ENCODE assay signal across 19 cellular contexts in genomic region chr11:3002346-3002745, GRCh38. TPM values are rescaled to one million over a fixed set of nuclear protein-coding genes. Genes with fewer than 3 reads are reported as not detected.
DNase-seq lines count a peak whose midpoint lies in the region; ATAC-seq and TF ChIP-seq lines count a peak whose summit lies in the region.
"Had no signal": no experiment of that assay in that cellular context is flagged by ENCODE, and none has a peak within 500 bp of the region (broad histone marks: within the 10 kb centered on the region; RNA-seq: fewer than 3 reads in every experiment).

No MANE protein-coding gene starts in this region.

- H3K36me3 Mint-ChIP-seq in H9 (ENCODE audit: insufficient read depth in 1 of 3, low read depth in 3 of 3) = peaks cover 44 to 72% (median 57%) of the 10 kb centered on the region in 3 experiments; a peak in 6 of 7 replicates

- H3K79me1 ChIP-seq in H9 (ENCODE audit: insufficient read depth, low read depth, low read length, poor library complexity, severe bottlenecking) (no peaks in the 10 kb centered on the region), mesendoderm (ENCODE audit: low read length) (no peaks in the 10 kb centered on the region)

- no peak for ATAC-seq in PC-3
- ATAC-seq: naive thymus-derived CD8-positive, alpha-beta T cell had no signal

- H3K79me2 ChIP-seq in PC-3 (ENCODE audit: low read length) (no peaks in the 10 kb centered on the region), H9 (ENCODE audit: insufficient read depth, low read length) (no peaks in the 10 kb centered on the region), mesendoderm (ENCODE audit: control insufficient read depth, insufficient read depth, low read length) (no peaks in the 10 kb centered on the region)

- POLR2A ChIA-PET in PC-3 (lab: Charles Lee; ENCODE audit: unreplicated experiment) = no interaction called here

- H2BK15ac ChIP-seq in H9 (ENCODE audit: low read depth, low read length) (no peak overlapping the region), mesendoderm (replicated peaks; ENCODE audit: low read depth) (no peak overlapping the region)

- CTCF ChIA-PET in PC-3 (lab: Charles Lee) = no interaction called here

- H3K9me3 ChIP-seq in esophagus squamous epithelium (no peaks in the 10 kb centered on the region), PC-3 (ENCODE audit: low read length) (no peaks in the 10 kb centered on the region), H9 (ENCODE audit: control insufficient read depth, low read depth, low read length) (no peaks in the 10 kb centered on the region)
- H3K9me3 ChIP-seq: ascending aorta, transverse colon had no signal

- no peak overlapping the region for H2BK12ac ChIP-seq in H9 (ENCODE audit: insufficient read length, low read depth, low read length)

- no peak overlapping the region for H4K91ac ChIP-seq in H9 (ENCODE audit: insufficient read length, low read depth, low read length)

- no peaks in the 10 kb centered on the region for H3F3A ChIP-seq in PC-3 (ENCODE audit: low read length, unreplicated experiment)

- H3K27ac ChIP-seq in esophagus squamous epithelium (peak overlapping the region in 3 of 4 donors; percentile 80 to 88 (median 84)), temporal lobe (ENCODE audit: low read depth, low read length) (peak overlapping the region; percentile 100), PC-3 (ENCODE audit: low read length) (no peak overlapping the region), H9 (ENCODE audit: insufficient read length, low read depth, low read length) (no peak overlapping the region), mesendoderm (ENCODE audit: low read depth, low read length) (no peak overlapping the region)
- H3K27ac ChIP-seq: KMS-11 had no signal

- H3T11ph ChIP-seq in H9 (ENCODE audit: low read length) = no peak overlapping the region

- no peaks in the 10 kb centered on the region for H3K27me3 Mint-ChIP-seq in H9 (ENCODE audit: low read depth)
- H3K27me3 Mint-ChIP-seq: CD4-positive, CD25-positive, alpha-beta regulatory T cell; naive thymus-derived CD8-positive, alpha-beta T cell; progenitor cell of endocrine pancreas had no signal

- no peak overlapping the region for H3K56ac ChIP-seq in H9 (ENCODE audit: insufficient read length, low read depth, low read length)
- no peak overlapping the region for H3K56ac ChIP-seq in mesendoderm (ENCODE audit: low read length)

- H3K4ac ChIP-seq in H9 (ENCODE audit: low read depth, low read length) = no peak overlapping the region
- H3K4ac ChIP-seq in mesendoderm (ENCODE audit: low read depth, low read length) = no peak overlapping the region

- H4K20me1 ChIP-seq in PC-3 (ENCODE audit: low read length) (no peaks in the 10 kb centered on the region), H9 (ENCODE audit: control insufficient read depth, insufficient read depth, insufficient read length) (no peaks in the 10 kb centered on the region)

- H2BK5ac ChIP-seq in H9 (ENCODE audit: insufficient read length, low read length) (no peak overlapping the region), mesendoderm (ENCODE audit: low read length) (no peak overlapping the region)

- H4K8ac ChIP-seq in H9 (replicated peaks; ENCODE audit: insufficient read length, low read depth, low read length) (no peak overlapping the region), mesendoderm (ENCODE audit: low read depth, low read length) (no peak overlapping the region)

- peaks cover 12 to 13% of the 10 kb centered on the region in 2 experiments for H3K4me1 Mint-ChIP-seq in H9

- H3K27me3 ChIP-seq in esophagus squamous epithelium = no peaks in the 10 kb centered on the region
- H3K27me3 ChIP-seq in PC-3 (ENCODE audit: low read length) = no peaks in the 10 kb centered on the region
- no peaks in the 10 kb centered on the region for H3K27me3 ChIP-seq in H9 (ENCODE audit: insufficient read depth, low read length)
- no peaks in the 10 kb centered on the region for H3K27me3 ChIP-seq in mesendoderm (ENCODE audit: insufficient read depth, low read length, poor library complexity)
- H3K27me3 ChIP-seq: ascending aorta, transverse colon had no signal

- H3K9me2 ChIP-seq in PC-3 (replicated peaks; ENCODE audit: low read length) = no peaks in the 10 kb centered on the region

- no peak overlapping the region for H3K14ac ChIP-seq in H9 (ENCODE audit: insufficient read depth, low read length)

- no peak overlapping the region for H3K4me3 Mint-ChIP-seq in H9
- H3K4me3 Mint-ChIP-seq: CD4-positive, CD25-positive, alpha-beta regulatory T cell had no signal

- no TSS peak for BruUV-seq in PC-3 (replicated peaks; lab: Mats Ljungman, UMichigan)

- H3K4me3 ChIP-seq in esophagus squamous epithelium = no peak overlapping the region
- no peak overlapping the region for H3K4me3 ChIP-seq in PC-3 (ENCODE audit: low read length)
- H3K4me3 ChIP-seq in mesendoderm (ENCODE audit: low read length) = no peak overlapping the region
- H3K4me3 ChIP-seq: ascending aorta, transverse colon had no signal

- TF ChIP-seq POLR2A in esophagus squamous epithelium (IDR thresholded peaks at IDR 0.05) = no peak

- no peaks in the 10 kb centered on the region for H3K9me3 Mint-ChIP-seq in H9
- H3K9me3 Mint-ChIP-seq: naive thymus-derived CD8-positive, alpha-beta T cell had no signal

- H2BK120ac ChIP-seq in H9 (ENCODE audit: low read depth, low read length, poor library complexity, severe bottlenecking) = no peak overlapping the region
- H2BK120ac ChIP-seq in mesendoderm (ENCODE audit: low read depth, low read length) = no peak overlapping the region

- H2AK5ac ChIP-seq in H9 (ENCODE audit: insufficient read length, low read length) (no peak overlapping the region), mesendoderm (ENCODE audit: low read length) (no peak overlapping the region)

- H2BK20ac ChIP-seq in H9 (ENCODE audit: low read depth, low read length, poor library complexity, severe bottlenecking) = no peak overlapping the region

- H3K23ac ChIP-seq in H9 (ENCODE audit: insufficient read length, low read depth, low read length) = no peak overlapping the region
- H3K23ac ChIP-seq in mesendoderm (ENCODE audit: low read length) = no peak overlapping the region

- H3K4me1 ChIP-seq in esophagus squamous epithelium (peaks cover 35 to 74% (median 47%) of the 10 kb centered on the region in 3 donors), PC-3 (ENCODE audit: insufficient read depth, low read length) (peaks cover 3% of the 10 kb centered on the region; the same call in 1 of the 2 replicates), H9 (ENCODE audit: insufficient read depth, low read length) (no peaks in the 10 kb centered on the region), mesendoderm (ENCODE audit: control insufficient read depth, low read depth, low read length) (no peaks in the 10 kb centered on the region)

- intact Hi-C loops in esophagus squamous epithelium (cut with DNase I) = no loop called here
- intact Hi-C loops in PC-3 (cut with micrococcal nuclease) = no loop called here

- H3K18ac ChIP-seq in H9 (ENCODE audit: insufficient read length, low read depth, low read length) (no peak overlapping the region), mesendoderm (ENCODE audit: low read length) (no peak overlapping the region)

- H4K5ac ChIP-seq in H9 (ENCODE audit: insufficient read length, low read depth, low read length) (no peak overlapping the region), mesendoderm (ENCODE audit: low read length) (no peak overlapping the region)

- DNase-seq in activated CD8-positive, alpha-beta memory T cell treated with anti-CD3 and anti-CD28 coated beads, Interleukin-2, amount 50 U/mL, for 4 hours = peak; percentile 6
- no peak for DNase-seq in activated CD8-positive, alpha-beta memory T cell treated with anti-CD3 and anti-CD28 coated beads for 24 hours
- DNase-seq in SKM-1 treated with dmso at 0.1 percent for 144 hours (lab: John Stamatoyannopoulos, UW; ENCODE audit: unreplicated experiment) (peak; percentile 48), esophagus squamous epithelium (lab: John Stamatoyannopoulos, UW) (no peak), PC-3 (no peak), H9 (no peak), mesendoderm (no peak)
- DNase-seq: activated gamma-delta T cell treated with Interleukin-2 at 50 U/mL for 16 hours; CD4-positive, CD25-positive, alpha-beta regulatory T cell; foreskin fibroblast; kidney; naive thymus-derived CD8-positive, alpha-beta T cell; NCI-H1417 treated with DMSO at 0.1 percent for 48 hours; NCI-H82; transverse colon had no signal

- H2AFZ ChIP-seq in PC-3 (ENCODE audit: low read length) (no peak overlapping the region), H9 (ENCODE audit: low read length) (no peak overlapping the region)

- H3K9ac ChIP-seq in PC-3 (ENCODE audit: low read length) (no peak overlapping the region), H9 (ENCODE audit: extremely low read depth, insufficient read length, low read length) (no peak overlapping the region), mesendoderm (ENCODE audit: low read length) (no peak overlapping the region)
- H3K9ac ChIP-seq: KMS-11 had no signal

- 86 to 89% methylated on average over 3 to 4 of the region's 5 CpGs for WGBS in esophagus squamous epithelium, 2 donors
- no CpG with 5 or more reads among the region's 5 CpGs for WGBS in H9 (ENCODE audit: extremely low coverage, insufficient read length, low lambda C conversion rate)
- no CpG with 5 or more reads among the region's 5 CpGs for WGBS in mesendoderm (ENCODE audit: extremely low coverage, insufficient coverage, low lambda C conversion rate)

- H3K4me2 ChIP-seq in PC-3 (ENCODE audit: low read length) = no peak overlapping the region
- no peak overlapping the region for H3K4me2 ChIP-seq in H9 (ENCODE audit: insufficient read depth, insufficient read length, low read length)
- no peak overlapping the region for H3K4me2 ChIP-seq in mesendoderm (ENCODE audit: low read length)
- H3K4me2 ChIP-seq: KMS-11 had no signal

- peaks cover 5 to 77% (median 8%) of the 10 kb centered on the region in 3 donors for H3K36me3 ChIP-seq in esophagus squamous epithelium
- H3K36me3 ChIP-seq in PC-3 (ENCODE audit: low read depth, low read length) = peaks cover 7% of the 10 kb centered on the region
- peaks cover 25% of the 10 kb centered on the region for H3K36me3 ChIP-seq in mesendoderm (ENCODE audit: control insufficient read depth, insufficient read depth, low read length)

- H3K23me2 ChIP-seq in H9 (ENCODE audit: insufficient read length, low read depth, low read length, poor library complexity, severe bottlenecking) = no peaks in the 10 kb centered on the region

- TF ChIP-seq CTCF in esophagus squamous epithelium (IDR thresholded peaks at IDR 0.05) = no peak
- TF ChIP-seq CTCF in PC-3 (conservative IDR thresholded peaks at IDR 0.05; ENCODE audit: low read depth, low read length) = no peak
- TF ChIP-seq CTCF in H9 (conservative IDR thresholded peaks at IDR 0.05) = no peak

- H3K27ac Mint-ChIP-seq in H9 = peak overlapping the region in 1 of 3 experiments; percentile 37; a peak in 1 of 7 replicates
- H3K27ac Mint-ChIP-seq: progenitor cell of endocrine pancreas had no signal

RNA-seq across cellular contexts. Expression of gene NAP1L4, which starts 10.2 kb away (rescaled TPM):
- total RNA-seq in esophagus squamous epithelium = 100 to 1,000 TPM; 108 to 140 (median 121) TPM
- 185 TPM for total RNA-seq in temporal lobe
- total RNA-seq in PC-3 (2014; rRNA removed) = 115 and 160 TPM in 2 replicates
- 212 and 217 TPM in 2 replicates for total RNA-seq in H9 (2021)
- 166 TPM for polyA plus RNA-seq in mesendoderm (2013, experiment 1 of 2)
- 172 TPM for polyA plus RNA-seq in mesendoderm (2013, experiment 2 of 2)

RNA-seq across cellular contexts. Expression of gene CARS1, which starts 54.9 kb away (rescaled TPM):
- total RNA-seq in esophagus squamous epithelium (10 to 100 TPM; 22.7 to 35.7 (median 28.4) TPM), temporal lobe (34.9 TPM), PC-3 (2014; rRNA removed) (39.7 and 43.7 TPM in 2 replicates), H9 (2021) (82.5 and 92.3 TPM in 2 replicates)
- 55.2 TPM for polyA plus RNA-seq in mesendoderm (2013, experiment 1 of 2)
- polyA plus RNA-seq in mesendoderm (2013, experiment 2 of 2) = 55.2 TPM

Comparison
In these comparisons a context has a peak if more than half of its experiments do, and no peak if none do; other contexts are left out.
1. DNase-seq: peak in activated CD8-positive, alpha-beta memory T cell treated with anti-CD3 and anti-CD28 coated beads, Interleukin-2, amount 50 U/mL, for 4 hours (single experiment) and SKM-1 treated with dmso at 0.1 percent for 144 hours (single experiment); none in activated CD8-positive, alpha-beta memory T cell treated with anti-CD3 and anti-CD28 coated beads for 24 hours (single experiment), esophagus squamous epithelium (single experiment), PC-3 (single experiment), H9 (single experiment) and mesendoderm (single experiment).
2. H3K27ac ChIP-seq: peak in esophagus squamous epithelium (3 of 4) and temporal lobe (single experiment); none in PC-3 (single experiment), H9 (single experiment) and mesendoderm (single experiment).